ENCODE assay signal across 9 cellular contexts in genomic region chr1:99005142-99005491, GRCh38. TPM values are rescaled to one million over a fixed set of nuclear protein-coding genes. Genes with fewer than 3 reads are reported as not detected.
DNase-seq lines count a peak whose midpoint lies in the region; ATAC-seq, FAIRE-seq and TF ChIP-seq lines count a peak whose summit lies in the region.
"Had no signal": no experiment of that assay in that cellular context is flagged by ENCODE, and none has a peak within 500 bp of the region (broad histone marks: within the 10 kb centered on the region; RNA-seq: fewer than 3 reads in every experiment).

No MANE protein-coding gene starts in this region.

- H4K20me1 ChIP-seq in keratinocyte (ENCODE audit: control insufficient read depth, extremely low read depth, insufficient read depth, low read length) = no peaks in the 10 kb centered on the region

- no peak for ATAC-seq in activated T-cell treated with anti-CD3 and anti-CD28 coated beads, Interleukin-2, amount 50 U/mL, for 72 hours (replicated peaks in 1 of 2)
- ATAC-seq in GM18519 (IDR thresholded peaks at IDR 0.05; ENCODE audit: low FRiP score, unreplicated experiment) = no peak

- H3K4me3 ChIP-seq in astrocyte of the cerebellum (ENCODE audit: low read depth, low read length) (peak overlapping the region; percentile 49), keratinocyte (ENCODE audit: control insufficient read depth in 2 of 3, extremely low read depth in 1 of 3, insufficient read depth in 2 of 3, low read depth in 1 of 3, low read length in 3 of 3) (peak overlapping the region in 2 of 3 experiments; percentile 34 to 42), tibial artery (peak overlapping the region; percentile 28 to 49)

- peaks cover 2% of the 10 kb centered on the region for H3K4me1 ChIP-seq in keratinocyte (ENCODE audit: control insufficient read depth, extremely low read depth, insufficient read depth, low read length)
- peaks cover 0 to 19% (median 13%) of the 10 kb centered on the region in 4 donors for H3K4me1 ChIP-seq in tibial artery

- H3K36me3 Mint-ChIP-seq in activated T-cell treated with anti-CD3 and anti-CD28 coated beads, Interleukin-2, amount 50 U/mL, for 72 hours (ENCODE audit: insufficient read depth in 2 of 2) = no peaks in the 10 kb centered on the region

- intact Hi-C loops in tibial artery (cut with DNase I; ENCODE audit: low total_unique reads) = no loop called here

- no peak for DNase-seq in activated T-cell treated with anti-CD3 and anti-CD28 coated beads, Interleukin-2, amount 50 U/mL, for 72 hours
- no peak for DNase-seq in activated T-cell treated with anti-CD3 and anti-CD28 coated beads for 4 hours
- no peak for DNase-seq in astrocyte of the cerebellum (ENCODE audit: low read depth)
- no peak for DNase-seq in keratinocyte (ENCODE audit: low read depth, low spot score)
- no peak for DNase-seq in tibial artery
- no peak for DNase-seq in HK-2 (ENCODE audit: unreplicated experiment)
- no peak for DNase-seq in DMS153 treated with DMSO at 0.1 percent for 48 hours (lab: John Stamatoyannopoulos, UW; ENCODE audit: unreplicated experiment)
- DNase-seq: NCI-H2107 had no signal

- TF ChIP-seq CTCF in astrocyte of the cerebellum (IDR thresholded peaks at IDR 0.05; ENCODE audit: low read depth, low read length, missing control alignments) (no peak), keratinocyte (optimal IDR thresholded peaks at IDR 0.05 in 1 of 3, IDR thresholded peaks at IDR 0.05 in 1 of 3, conservative IDR thresholded peaks at IDR 0.05 in 1 of 3; ENCODE audit: extremely low read depth in 1 of 3, insufficient read depth in 2 of 3, low read length in 3 of 3) (no peak), tibial artery (IDR thresholded peaks at IDR 0.05) (no peak)

- H3K9me3 ChIP-seq in keratinocyte (ENCODE audit: control insufficient read depth, low read depth, low read length) (no peaks in the 10 kb centered on the region), tibial artery (no peaks in the 10 kb centered on the region)

- no peak for FAIRE-seq in keratinocyte (lab: Jason Lieb, UNC)

- peak overlapping the region; percentile 43 to 62 for H3K4me3 Mint-ChIP-seq in activated T-cell treated with anti-CD3 and anti-CD28 coated beads, Interleukin-2, amount 50 U/mL, for 72 hours

- no peaks in the 10 kb centered on the region for H3K79me2 ChIP-seq in keratinocyte (ENCODE audit: control insufficient read depth, insufficient read depth, low read length)

- in situ Hi-C loops in astrocyte of the cerebellum (cut with HindIII; ENCODE audit: low sequenced_read_pairs) = no loop called here

- H3K9me3 Mint-ChIP-seq in activated T-cell treated with anti-CD3 and anti-CD28 coated beads, Interleukin-2, amount 50 U/mL, for 72 hours = no peaks in the 10 kb centered on the region

- H2AFZ ChIP-seq in keratinocyte (ENCODE audit: control insufficient read depth, low read length) = no peak overlapping the region

- no peak overlapping the region for H3K9ac ChIP-seq in keratinocyte (ENCODE audit: control insufficient read depth, extremely low read depth, insufficient read depth, low read length)

- dilution Hi-C loops in keratinocyte (cut with MboI; ENCODE audit: extremely low pct_ligation_motif_present, low sequenced_read_pairs) = no loop called here

- no peaks in the 10 kb centered on the region for H3K9me1 ChIP-seq in keratinocyte (ENCODE audit: control insufficient read depth, extremely low read depth, insufficient read depth, low read length)

- no peak overlapping the region for H3K27ac Mint-ChIP-seq in activated T-cell treated with anti-CD3 and anti-CD28 coated beads, Interleukin-2, amount 50 U/mL, for 72 hours

- H3K27ac ChIP-seq in keratinocyte (ENCODE audit: control insufficient read depth, insufficient read depth, low read length) (no peak overlapping the region), tibial artery (no peak overlapping the region)

- H3K27me3 Mint-ChIP-seq in activated T-cell treated with anti-CD3 and anti-CD28 coated beads, Interleukin-2, amount 50 U/mL, for 72 hours (ENCODE audit: low read depth) = peaks cover 48% of the 10 kb centered on the region

- H3K36me3 ChIP-seq in keratinocyte (ENCODE audit: control insufficient read depth in 2 of 2, extremely low read depth in 1 of 2, insufficient read depth in 2 of 2, low read length in 2 of 2) (no peaks in the 10 kb centered on the region), tibial artery (no peaks in the 10 kb centered on the region)

- peak overlapping the region; percentile 56 for H3K4me2 ChIP-seq in keratinocyte (ENCODE audit: control insufficient read depth, extremely low read depth, insufficient read depth, low read depth, low read length)

- H3K4me1 Mint-ChIP-seq in activated T-cell treated with anti-CD3 and anti-CD28 coated beads, Interleukin-2, amount 50 U/mL, for 72 hours (ENCODE audit: low read depth) = no peaks in the 10 kb centered on the region

- H3K27me3 ChIP-seq in keratinocyte (ENCODE audit: control insufficient read depth, extremely low read depth, insufficient read depth, low read length) = peaks cover 39% of the 10 kb centered on the region
- peaks cover 0 to 37% of the 10 kb centered on the region in 2 donors for H3K27me3 ChIP-seq in tibial artery

RNA-seq across cellular contexts. Expression of gene PLPPR5, which starts 0.5 kb away (rescaled TPM):
- total RNA-seq in activated T-cell treated with anti-CD3 and anti-CD28 coated beads, Interleukin-2, amount 50 U/mL, for 72 hours = not detected
- polyA plus RNA-seq in keratinocyte = 0.50 to 0.93 TPM (median 0.68 TPM) in 3 replicates
- not detected for polyA plus RNA-seq in keratinocyte (2011; ENCODE audit: low read depth)
- 0.58 and 1.6 TPM in 2 replicates for polyA plus RNA-seq in keratinocyte (2011; cell fraction: cytosol; rRNA removed)
- polyA plus RNA-seq in keratinocyte (2011; cell fraction: nucleus; rRNA removed) = 0.67 and 0.68 TPM in 2 replicates
- polyA plus RNA-seq in keratinocyte (2012; ENCODE audit: low replicate concordance) = 0.03 and 0.81 TPM in 2 replicates
- 0.13 to 0.32 TPM in 2 of 3 replicates, not detected in the other for polyA minus RNA-seq in keratinocyte
- not detected for polyA minus RNA-seq in keratinocyte (2011; cell fraction: cytosol; rRNA and poly(A)+ RNA removed)
- polyA minus RNA-seq in keratinocyte (2011; cell fraction: nucleus; rRNA and poly(A)+ RNA removed) = 0.21 and 0.39 TPM in 2 replicates
